In the genomic region with DNA sequence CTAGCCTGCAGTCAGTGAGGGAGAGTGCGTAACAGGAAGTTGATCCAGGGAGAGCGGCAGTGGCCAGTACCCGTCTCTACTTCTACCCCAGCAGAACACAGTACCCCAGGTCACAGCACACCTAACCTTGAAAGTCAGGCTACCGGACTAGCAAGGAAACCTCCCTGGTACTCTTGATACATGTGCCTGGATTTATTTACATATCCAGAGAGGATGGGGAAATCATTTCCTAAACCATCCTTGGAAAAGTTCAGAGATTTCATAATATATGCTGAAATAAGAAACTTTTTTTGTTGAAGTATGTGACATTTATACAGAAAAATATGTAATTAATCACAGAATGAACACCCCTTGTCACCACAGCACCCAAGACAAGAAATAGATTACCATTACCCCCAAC, we compare ENCODE assay signal across 22 cellular contexts.
"Had no signal": no experiment of that assay in that cellular context is flagged by ENCODE, and none has a peak within 500 bp of the region (broad histone marks: within the 10 kb centered on the region; RNA-seq: fewer than 3 reads in every experiment).

No MANE protein-coding gene starts in this region.

- H3K9me3 Mint-ChIP-seq: stimulated activated memory B cell treated with anti-CD40 and anti-IgM and Interleukin-4, amounts not matched to agents 10 μg/mL and 1 μg/mL and 100 μg/mL, for 72 hours; stimulated activated naive CD8-positive, alpha-beta T cell treated with anti-CD3 and anti-CD28 coated beads, Interleukin-15, Interleukin-2, amounts not matched to agents 100 ng/mL and 50 ng/mL, for 24 hours had no signal

- H3K27ac Mint-ChIP-seq: stimulated activated memory B cell treated with anti-CD40 and anti-IgM and Interleukin-4, amounts not matched to agents 10 μg/mL and 1 μg/mL and 100 μg/mL, for 72 hours; stimulated activated naive CD8-positive, alpha-beta T cell treated with anti-CD3 and anti-CD28 coated beads, Interleukin-15, Interleukin-2, amounts not matched to agents 100 ng/mL and 50 ng/mL, for 24 hours had no signal

- H3K4me3 ChIP-seq: esophagus squamous epithelium, hepatocyte, left ventricle myocardium inferior, lower lobe of right lung, spleen, tibial artery, upper lobe of left lung, vagina had no signal

- H3K4me1 ChIP-seq: left ventricle myocardium inferior, lower lobe of right lung, tibial artery, vagina had no signal

- ATAC-seq: left cardiac atrium; lower lobe of right lung; sciatic nerve; stimulated activated memory B cell treated with anti-CD40 and anti-IgM and Interleukin-4, amounts not matched to agents 10 μg/mL and 1 μg/mL and 100 μg/mL, for 72 hours had no signal

- H3K27me3 Mint-ChIP-seq: stimulated activated memory B cell treated with anti-CD40 and anti-IgM and Interleukin-4, amounts not matched to agents 10 μg/mL and 1 μg/mL and 100 μg/mL, for 72 hours; stimulated activated naive CD8-positive, alpha-beta T cell treated with anti-CD3 and anti-CD28 coated beads, Interleukin-15, Interleukin-2, amounts not matched to agents 100 ng/mL and 50 ng/mL, for 24 hours had no signal

- H3K9me3 ChIP-seq: esophagus squamous epithelium, left ventricle myocardium inferior, lower lobe of right lung, spleen, tibial artery, upper lobe of left lung, vagina had no signal

- H3K4me3 Mint-ChIP-seq: stimulated activated memory B cell treated with anti-CD40 and anti-IgM and Interleukin-4, amounts not matched to agents 10 μg/mL and 1 μg/mL and 100 μg/mL, for 72 hours; stimulated activated naive CD8-positive, alpha-beta T cell treated with anti-CD3 and anti-CD28 coated beads, Interleukin-15, Interleukin-2, amounts not matched to agents 100 ng/mL and 50 ng/mL, for 24 hours had no signal

- DNase-seq: dermis blood vessel endothelial cell; esophagus squamous epithelium; foreskin melanocyte; head of caudate nucleus; kidney; left cardiac atrium; left ventricle myocardium inferior; lower lobe of right lung; mesenchymal stem cell; midbrain; posterior cingulate gyrus; spleen; stimulated activated CD4-positive, alpha-beta T cell treated with anti-CD3 and anti-CD28 coated beads, Interleukin-15, amount 100 ng/mL, for 24 hours; stimulated activated CD4-positive, alpha-beta T cell treated with anti-CD3 and anti-CD28 coated beads, Interleukin-1b, Interleukin-23, amount 100 ng/mL, for 48 hours; stimulated activated CD4-positive, alpha-beta T cell treated with anti-CD3 and anti-CD28 coated beads, Interleukin-4, amount 100 ng/mL, for 24 hours; tibial artery; upper lobe of left lung had no signal

- H3K27me3 ChIP-seq: esophagus squamous epithelium, hepatocyte, spleen, tibial artery, upper lobe of left lung, vagina had no signal

- H3K27ac ChIP-seq: esophagus squamous epithelium, hepatocyte, left ventricle myocardium inferior, lower lobe of right lung, spleen, tibial artery, upper lobe of left lung, vagina had no signal
